ENCODE assay signal across 8 cellular contexts in genomic region chr1:89552481-89553194, GRCh38. TPM values are rescaled to one million over a fixed set of nuclear protein-coding genes. Genes with fewer than 3 reads are reported as not detected.
A peak's percentile ranks its signal among the peaks of the same experiment; 100 is the strongest.
DNase-seq lines count a peak whose midpoint lies in the region; ATAC-seq lines count a peak whose summit lies in the region.

No MANE protein-coding gene starts in this region.

- H3K4me1 Mint-ChIP-seq in activated naive CD8-positive, alpha-beta T cell treated with anti-CD3 and anti-CD28 coated beads, Interleukin-2, amount 10 ng/mL, durations not matched to agents 7 days and 5 days: peaks cover 17% of the 10 kb centered on the region

- H3K4me3 Mint-ChIP-seq in activated naive CD8-positive, alpha-beta T cell treated with anti-CD3 and anti-CD28 coated beads, Interleukin-2, amount 10 ng/mL, durations not matched to agents 7 days and 5 days: peak overlapping the region; percentile 37

- H3K27ac Mint-ChIP-seq in activated naive CD8-positive, alpha-beta T cell treated with anti-CD3 and anti-CD28 coated beads, Interleukin-2, amount 10 ng/mL, durations not matched to agents 7 days and 5 days: peak overlapping the region; percentile 70

- peak; percentile 74 for ATAC-seq in HG02610 (IDR thresholded peaks at IDR 0.05; ENCODE audit: unreplicated experiment)
- ATAC-seq in activated naive CD8-positive, alpha-beta T cell treated with anti-CD3 and anti-CD28 coated beads, Interleukin-2, amount 10 ng/mL, durations not matched to agents 7 days and 5 days (ENCODE audit: low read depth): peak; percentile 50

- H3K36me3 Mint-ChIP-seq in activated naive CD8-positive, alpha-beta T cell treated with anti-CD3 and anti-CD28 coated beads, Interleukin-2, amount 10 ng/mL, durations not matched to agents 7 days and 5 days: peaks cover 40% of the 10 kb centered on the region

- peak; percentile 21 to 82 (median 25) for DNase-seq in NCI-H1417 (lab: John Stamatoyannopoulos, UW)
- no peak for DNase-seq in NCI-H1417 treated with DMSO at 0.1 percent for 48 hours (lab: John Stamatoyannopoulos, UW)
- peak; percentile 50 for DNase-seq in NCI-H1105 treated with DMSO at 0.1 percent for 48 hours (lab: John Stamatoyannopoulos, UW)
- no peak for DNase-seq in activated naive CD8-positive, alpha-beta T cell treated with anti-CD3 and anti-CD28 coated beads, Interleukin-2, amount 10 ng/mL, durations not matched to agents 7 days and 5 days
- DNase-seq in medulla oblongata (ENCODE audit: extremely low spot score): peak; percentile 55
- DNase-seq in GM19240 (ENCODE audit: insufficient read length, low spot score): no peak
- DNase-seq in mesenteric fat pad (ENCODE audit: low spot score): no peak

- POLR2A ChIA-PET in activated naive CD8-positive, alpha-beta T cell treated with anti-CD3 and anti-CD28 coated beads, Interleukin-2, amount 10 ng/mL, durations not matched to agents 7 days and 5 days (lab: Charles Lee): no interaction called here

- H3K9me3 Mint-ChIP-seq in activated naive CD8-positive, alpha-beta T cell treated with anti-CD3 and anti-CD28 coated beads, Interleukin-2, amount 10 ng/mL, durations not matched to agents 7 days and 5 days: peaks cover 2% of the 10 kb centered on the region

- H3K27me3 Mint-ChIP-seq in activated naive CD8-positive, alpha-beta T cell treated with anti-CD3 and anti-CD28 coated beads, Interleukin-2, amount 10 ng/mL, durations not matched to agents 7 days and 5 days: no peaks in the 10 kb centered on the region

RNA-seq across cellular contexts. Expression of gene LRRC8B, which starts 28.0 kb away (rescaled TPM):
- total RNA-seq in activated naive CD8-positive, alpha-beta T cell treated with anti-CD3 and anti-CD28 coated beads, Interleukin-2, amount 10 ng/mL, durations not matched to agents 7 days and 5 days: 10 to 100 TPM; 12.8 to 13.9 TPM
- 9.6 TPM for total RNA-seq in mesenteric fat pad

Comparison
In these comparisons a context has a peak if more than half of its experiments do, and no peak if none do; other contexts are left out.
1. DNase-seq: peak in NCI-H1417 (3 of 3), NCI-H1105 treated with DMSO at 0.1 percent for 48 hours (single experiment) and medulla oblongata (single experiment); none in NCI-H1417 treated with DMSO at 0.1 percent for 48 hours (single experiment), activated naive CD8-positive, alpha-beta T cell treated with anti-CD3 and anti-CD28 coated beads, Interleukin-2, amount 10 ng/mL, durations not matched to agents 7 days and 5 days (single experiment), GM19240 (single experiment) and mesenteric fat pad (single experiment).